ENCODE assay signal across 1 cellular context in the genomic region with DNA sequence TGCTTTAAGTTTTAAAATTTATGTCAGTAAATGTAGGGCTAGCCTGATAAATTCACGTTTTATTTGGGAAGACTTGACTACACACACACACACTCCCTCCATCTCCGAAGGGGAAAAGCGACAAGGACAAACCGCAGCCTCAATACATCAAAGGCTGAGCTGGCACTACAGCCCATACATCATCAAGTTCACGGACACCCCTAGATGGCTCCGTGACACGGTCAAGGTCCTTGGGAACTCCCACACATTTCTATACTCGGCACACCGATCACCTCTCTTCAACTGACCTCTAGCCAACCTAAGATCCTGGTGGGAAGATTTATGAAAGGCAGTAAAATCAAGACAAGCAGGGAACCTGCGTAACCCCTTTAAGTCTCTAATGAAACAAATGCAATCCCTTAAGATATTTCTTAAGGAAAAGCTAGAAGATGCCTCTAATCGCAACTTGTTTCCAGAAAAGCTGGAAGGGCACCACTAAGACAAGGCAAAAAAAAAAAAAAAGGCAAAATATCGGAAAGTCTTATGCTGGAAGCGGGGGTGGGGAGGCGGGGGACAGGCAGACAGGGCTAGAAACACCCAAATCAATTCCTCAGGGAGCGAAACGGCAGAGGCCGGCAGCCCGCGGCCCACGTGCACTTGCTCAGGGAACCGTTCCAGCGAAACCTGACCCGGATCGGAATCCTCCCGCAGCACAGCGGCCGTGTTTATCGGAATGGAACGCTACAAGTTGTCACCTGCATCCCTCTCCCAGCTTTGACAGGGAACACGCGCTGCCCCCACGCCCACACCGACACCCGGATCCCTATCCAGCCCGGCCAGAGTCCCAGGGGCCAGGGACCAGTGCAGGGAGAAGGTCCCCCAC.
TF ChIP-seq lines count a peak whose summit lies in the region.

No MANE protein-coding gene starts in this region.

TF ChIP-seq in HEK293, 187 proteins besides CTCF, POLR2A, EP300 and RAD21 (continued from another document):
- TF ChIP-seq, protein P1, sequence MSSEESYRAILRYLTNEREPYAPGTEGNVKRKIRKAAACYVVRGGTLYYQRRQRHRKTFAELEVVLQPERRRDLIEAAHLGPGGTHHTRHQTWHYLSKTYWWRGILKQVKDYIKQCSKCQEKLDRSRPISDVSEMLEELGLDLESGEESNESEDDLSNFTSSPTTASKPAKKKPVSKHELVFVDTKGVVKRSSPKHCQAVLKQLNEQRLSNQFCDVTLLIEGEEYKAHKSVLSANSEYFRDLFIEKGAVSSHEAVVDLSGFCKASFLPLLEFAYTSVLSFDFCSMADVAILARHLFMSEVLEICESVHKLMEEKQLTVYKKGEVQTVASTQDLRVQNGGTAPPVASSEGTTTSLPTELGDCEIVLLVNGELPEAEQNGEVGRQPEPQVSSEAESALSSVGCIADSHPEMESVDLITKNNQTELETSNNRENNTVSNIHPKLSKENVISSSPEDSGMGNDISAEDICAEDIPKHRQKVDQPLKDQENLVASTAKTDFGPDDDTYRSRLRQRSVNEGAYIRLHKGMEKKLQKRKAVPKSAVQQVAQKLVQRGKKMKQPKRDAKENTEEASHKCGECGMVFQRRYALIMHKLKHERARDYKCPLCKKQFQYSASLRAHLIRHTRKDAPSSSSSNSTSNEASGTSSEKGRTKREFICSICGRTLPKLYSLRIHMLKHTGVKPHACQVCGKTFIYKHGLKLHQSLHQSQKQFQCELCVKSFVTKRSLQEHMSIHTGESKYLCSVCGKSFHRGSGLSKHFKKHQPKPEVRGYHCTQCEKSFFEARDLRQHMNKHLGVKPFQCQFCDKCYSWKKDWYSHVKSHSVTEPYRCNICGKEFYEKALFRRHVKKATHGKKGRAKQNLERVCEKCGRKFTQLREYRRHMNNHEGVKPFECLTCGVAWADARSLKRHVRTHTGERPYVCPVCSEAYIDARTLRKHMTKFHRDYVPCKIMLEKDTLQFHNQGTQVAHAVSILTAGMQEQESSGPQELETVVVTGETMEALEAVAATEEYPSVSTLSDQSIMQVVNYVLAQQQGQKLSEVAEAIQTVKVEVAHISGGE (tag by site-specific recombination; conservative IDR thresholded peaks at IDR 0.05; ENCODE audit: low read depth) = 0 out of 2 replicates have a peak, but pooled peaks have one; percentile 36
